ENCODE assay signal across 32 cellular contexts in the genomic region with DNA sequence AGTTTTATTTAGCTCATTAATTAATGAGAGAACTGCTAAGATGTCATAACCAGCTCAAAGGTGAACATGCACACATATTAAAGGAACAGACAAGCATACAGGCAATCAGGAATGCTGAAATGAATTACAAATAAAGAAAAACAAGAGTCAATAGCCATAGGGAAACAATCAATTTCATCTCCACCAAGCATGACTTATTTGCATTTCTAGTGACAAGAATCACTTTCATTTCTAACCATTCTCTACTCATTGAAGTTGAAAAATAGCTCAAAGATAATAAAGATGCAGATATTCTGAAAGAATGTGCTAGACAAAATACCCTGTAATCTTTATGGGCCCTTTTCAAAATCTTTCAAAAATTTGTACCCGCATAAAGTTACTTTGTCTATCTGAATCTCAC. TPM values are rescaled to one million over a fixed set of nuclear protein-coding genes. Genes with fewer than 3 reads are reported as not detected.
"Had no signal": no experiment of that assay in that cellular context is flagged by ENCODE, and none has a peak within 500 bp of the region (broad histone marks: within the 10 kb centered on the region; RNA-seq: fewer than 3 reads in every experiment).

No MANE protein-coding gene starts in this region.

- H3K4me3 Mint-ChIP-seq: memory B cell; natural killer cell; stimulated activated effector memory CD8-positive, alpha-beta T cell treated with anti-CD3 and anti-CD28 coated beads, Interleukin-12 subunit alpha, Interleukin-12 subunit beta, amount 100 ng/mL, for 72 hours had no signal

- H3K27ac Mint-ChIP-seq: memory B cell; natural killer cell; stimulated activated effector memory CD8-positive, alpha-beta T cell treated with anti-CD3 and anti-CD28 coated beads, Interleukin-12 subunit alpha, Interleukin-12 subunit beta, amount 100 ng/mL, for 72 hours had no signal

- ATAC-seq: esophagus mucosa; gastrocnemius medialis; left lobe of liver; natural killer cell; psoas muscle; right cardiac atrium; stimulated activated effector memory CD8-positive, alpha-beta T cell treated with anti-CD3 and anti-CD28 coated beads, Interleukin-12 subunit alpha, Interleukin-12 subunit beta, amount 100 ng/mL, for 72 hours had no signal

- H3K36me3 Mint-ChIP-seq: memory B cell; natural killer cell; stimulated activated effector memory CD8-positive, alpha-beta T cell treated with anti-CD3 and anti-CD28 coated beads, Interleukin-12 subunit alpha, Interleukin-12 subunit beta, amount 100 ng/mL, for 72 hours had no signal

- H3K4me1 Mint-ChIP-seq: memory B cell; natural killer cell; stimulated activated effector memory CD8-positive, alpha-beta T cell treated with anti-CD3 and anti-CD28 coated beads, Interleukin-12 subunit alpha, Interleukin-12 subunit beta, amount 100 ng/mL, for 72 hours had no signal

- DNase-seq: dorsolateral prefrontal cortex; effector CD4-positive, alpha-beta T cell; foreskin fibroblast; gastrocnemius medialis; head of caudate nucleus; kidney; natural killer cell; occipital lobe; ovary; posterior cingulate gyrus; psoas muscle; right cardiac atrium; stimulated activated CD4-positive, alpha-beta T cell treated with anti-CD3 and anti-CD28 coated beads, Interleukin-2, amount 100 ng/mL, for 24 hours; stimulated activated CD4-positive, alpha-beta T cell treated with anti-CD3 and anti-CD28 coated beads, Interleukin-4, amount 100 ng/mL, for 24 hours; stimulated activated naive CD4-positive, alpha-beta T cell treated with Interleukin-2 at 50 U/mL for 16 hours; stomach; thyroid gland; trophoblast cell had no signal

- FAIRE-seq: kidney had no signal

- H3K9me3 Mint-ChIP-seq: natural killer cell; stimulated activated effector memory CD8-positive, alpha-beta T cell treated with anti-CD3 and anti-CD28 coated beads, Interleukin-12 subunit alpha, Interleukin-12 subunit beta, amount 100 ng/mL, for 72 hours had no signal

- H3K4me3 ChIP-seq: dorsolateral prefrontal cortex, gastrocnemius medialis, lung, ovary, psoas muscle, sigmoid colon, stomach, thyroid gland, vagina had no signal

RNA-seq across cellular contexts. Expression of a gene that starts 23.2 kb away (rescaled TPM):
- total RNA-seq: dorsolateral prefrontal cortex, esophagus mucosa, glomerular endothelial cell, kidney, left lobe of liver, lung, mononuclear cell, natural killer cell, occipital lobe, psoas muscle, renal cortical epithelial cell, right cardiac atrium, skeletal muscle tissue, subcutaneous adipose tissue, temporal lobe, thyroid gland, ureter, vagina had no signal
